10 cellular contexts compared by ENCODE assay signal in the genomic region with DNA sequence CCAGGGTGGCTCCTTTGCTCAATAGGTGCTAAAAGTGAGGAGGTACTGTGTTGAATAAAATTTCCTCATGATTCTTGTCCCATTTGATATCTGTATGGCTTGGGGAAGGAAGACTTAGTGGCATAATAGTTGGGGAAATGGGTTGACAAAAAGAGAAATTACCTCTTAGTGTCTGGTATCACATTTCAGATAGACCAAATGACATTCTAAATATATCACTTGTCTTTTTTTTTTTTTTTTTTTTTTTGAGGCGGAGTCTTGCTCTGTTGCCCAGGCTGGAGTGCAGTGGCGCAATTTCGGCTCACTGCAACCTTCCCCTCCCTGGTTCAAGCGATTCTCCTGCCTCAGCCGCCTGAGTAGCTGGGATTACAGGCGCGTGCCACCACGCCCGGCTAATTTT. TPM values are rescaled to one million over a fixed set of nuclear protein-coding genes. Genes with fewer than 3 reads are reported as not detected.
"Had no signal": no experiment of that assay in that cellular context is flagged by ENCODE, and none has a peak within 500 bp of the region (broad histone marks: within the 10 kb centered on the region; RNA-seq: fewer than 3 reads in every experiment).

No MANE protein-coding gene starts in this region.

RNA-seq across cellular contexts. Expression of a gene that starts 1.2 kb away (rescaled TPM):
- total RNA-seq: activated CD4-positive, alpha-beta memory T cell treated with anti-CD3 and anti-CD28 coated beads, Interleukin-2, amount 10 ng/mL, durations not matched to agents 7 days and 5 days; activated CD4-positive, alpha-beta T cell treated with anti-CD3 and anti-CD28 coated beads, Interleukin-2, amount 10 ng/mL, durations not matched to agents 24 days and 14 days; activated T-cell treated with anti-CD3 and anti-CD28 coated beads, Interleukin-2, amount 50 U/mL, for 72 hours; body of pancreas; dermis blood vessel endothelial cell; heart left ventricle; left ventricle myocardium superior; right lobe of liver had no signal
- polyA plus RNA-seq: mammary epithelial cell, SK-N-SH had no signal
